ENCODE assay signal across 1 cellular context in the genomic region with DNA sequence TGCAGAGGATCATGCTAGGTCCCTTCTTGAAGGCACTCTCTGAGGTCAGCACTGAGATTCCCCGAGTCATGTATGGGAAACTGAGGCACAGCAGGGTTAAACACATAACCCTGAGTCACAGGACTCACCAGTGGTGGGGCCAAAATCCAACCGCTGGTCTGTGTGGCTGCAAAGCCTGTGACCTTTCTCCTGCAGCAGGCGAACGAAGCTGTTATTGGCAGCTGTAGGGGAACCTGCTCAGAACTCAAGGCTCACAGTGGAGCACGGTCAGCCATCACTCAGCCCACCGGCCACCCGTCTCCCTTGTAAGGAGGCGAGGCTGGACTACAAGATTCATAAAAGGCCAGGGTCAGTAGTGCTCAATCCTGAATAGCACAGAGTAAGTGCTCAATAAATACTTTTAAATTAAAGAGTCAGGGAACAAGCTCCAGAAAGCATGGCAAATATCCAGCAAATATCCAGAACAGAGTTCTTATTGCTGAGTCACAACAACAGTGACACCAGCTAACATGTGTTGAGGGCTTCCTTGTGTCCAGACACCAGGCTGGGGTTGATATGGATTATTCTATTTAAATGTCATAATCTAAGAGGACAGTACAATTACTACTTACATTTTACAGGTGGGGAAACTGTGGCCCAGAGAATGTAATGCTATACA.
TF ChIP-seq lines count a peak whose summit lies in the region.

No MANE protein-coding gene starts in this region.

TF ChIP-seq in HepG2, 621 proteins besides CTCF, POLR2A, EP300 and RAD21 (continued from another document):
- TF ChIP-seq ZEB1 (IDR thresholded peaks at IDR 0.05; ENCODE audit: insufficient replicate concordance, low read depth) (no peak), SAP130 (CRISPR knock-in tag; IDR thresholded peaks at IDR 0.05; ENCODE audit: low read depth) (0 out of 2 replicates have a peak, but pooled peaks have one; percentile 16), RARA (CRISPR knock-in tag; IDR thresholded peaks at IDR 0.05) (no peak), U2AF1 (optimal IDR thresholded peaks at IDR 0.05; ENCODE audit: low read depth, low read length) (no peak), ZNF670 (CRISPR knock-in tag; IDR thresholded peaks at IDR 0.05; ENCODE audit: borderline replicate concordance) (no peak), ZNF337 (CRISPR knock-in tag; IDR thresholded peaks at IDR 0.05; ENCODE audit: borderline replicate concordance, low read depth) (no peak), ZKSCAN5 (CRISPR knock-in tag; IDR thresholded peaks at IDR 0.05) (no peak), NFIB (CRISPR knock-in tag; IDR thresholded peaks at IDR 0.05; ENCODE audit: borderline replicate concordance) (no peak), ZNF224 (CRISPR knock-in tag; IDR thresholded peaks at IDR 0.05) (no peak), ZNF557 (CRISPR knock-in tag; IDR thresholded peaks at IDR 0.05) (no peak), NFE2L2 (IDR thresholded peaks at IDR 0.05; ENCODE audit: low read length) (peak; percentile 54; the same call in 1 of the 2 replicates), ZNF558 (CRISPR knock-in tag; IDR thresholded peaks at IDR 0.05; ENCODE audit: borderline replicate concordance) (no peak), HOXD1 (CRISPR knock-in tag; IDR thresholded peaks at IDR 0.05) (no peak), ARNTL (CRISPR knock-in tag; IDR thresholded peaks at IDR 0.05) (no peak), ZNF207 (IDR thresholded peaks at IDR 0.05; ENCODE audit: borderline replicate concordance) (no peak)
- TF ChIP-seq, protein P1, sequence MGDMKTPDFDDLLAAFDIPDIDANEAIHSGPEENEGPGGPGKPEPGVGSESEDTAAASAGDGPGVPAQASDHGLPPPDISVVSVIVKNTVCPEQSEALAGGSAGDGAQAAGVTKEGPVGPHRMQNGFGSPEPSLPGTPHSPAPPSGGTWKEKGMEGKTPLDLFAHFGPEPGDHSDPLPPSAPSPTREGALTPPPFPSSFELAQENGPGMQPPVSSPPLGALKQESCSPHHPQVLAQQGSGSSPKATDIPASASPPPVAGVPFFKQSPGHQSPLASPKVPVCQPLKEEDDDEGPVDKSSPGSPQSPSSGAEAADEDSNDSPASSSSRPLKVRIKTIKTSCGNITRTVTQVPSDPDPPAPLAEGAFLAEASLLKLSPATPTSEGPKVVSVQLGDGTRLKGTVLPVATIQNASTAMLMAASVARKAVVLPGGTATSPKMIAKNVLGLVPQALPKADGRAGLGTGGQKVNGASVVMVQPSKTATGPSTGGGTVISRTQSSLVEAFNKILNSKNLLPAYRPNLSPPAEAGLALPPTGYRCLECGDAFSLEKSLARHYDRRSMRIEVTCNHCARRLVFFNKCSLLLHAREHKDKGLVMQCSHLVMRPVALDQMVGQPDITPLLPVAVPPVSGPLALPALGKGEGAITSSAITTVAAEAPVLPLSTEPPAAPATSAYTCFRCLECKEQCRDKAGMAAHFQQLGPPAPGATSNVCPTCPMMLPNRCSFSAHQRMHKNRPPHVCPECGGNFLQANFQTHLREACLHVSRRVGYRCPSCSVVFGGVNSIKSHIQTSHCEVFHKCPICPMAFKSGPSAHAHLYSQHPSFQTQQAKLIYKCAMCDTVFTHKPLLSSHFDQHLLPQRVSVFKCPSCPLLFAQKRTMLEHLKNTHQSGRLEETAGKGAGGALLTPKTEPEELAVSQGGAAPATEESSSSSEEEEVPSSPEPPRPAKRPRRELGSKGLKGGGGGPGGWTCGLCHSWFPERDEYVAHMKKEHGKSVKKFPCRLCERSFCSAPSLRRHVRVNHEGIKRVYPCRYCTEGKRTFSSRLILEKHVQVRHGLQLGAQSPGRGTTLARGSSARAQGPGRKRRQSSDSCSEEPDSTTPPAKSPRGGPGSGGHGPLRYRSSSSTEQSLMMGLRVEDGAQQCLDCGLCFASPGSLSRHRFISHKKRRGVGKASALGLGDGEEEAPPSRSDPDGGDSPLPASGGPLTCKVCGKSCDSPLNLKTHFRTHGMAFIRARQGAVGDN (CRISPR knock-in tag; IDR thresholded peaks at IDR 0.05), result peak; percentile 39
- TF ChIP-seq, protein P2, sequence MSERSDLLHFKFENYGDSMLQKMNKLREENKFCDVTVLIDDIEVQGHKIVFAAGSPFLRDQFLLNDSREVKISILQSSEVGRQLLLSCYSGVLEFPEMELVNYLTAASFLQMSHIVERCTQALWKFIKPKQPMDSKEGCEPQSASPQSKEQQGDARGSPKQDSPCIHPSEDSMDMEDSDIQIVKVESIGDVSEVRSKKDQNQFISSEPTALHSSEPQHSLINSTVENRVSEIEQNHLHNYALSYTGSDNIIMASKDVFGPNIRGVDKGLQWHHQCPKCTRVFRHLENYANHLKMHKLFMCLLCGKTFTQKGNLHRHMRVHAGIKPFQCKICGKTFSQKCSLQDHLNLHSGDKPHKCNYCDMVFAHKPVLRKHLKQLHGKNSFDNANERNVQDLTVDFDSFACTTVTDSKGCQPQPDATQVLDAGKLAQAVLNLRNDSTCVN (CRISPR knock-in tag; IDR thresholded peaks at IDR 0.05; ENCODE audit: borderline replicate concordance), result peak; percentile 88
- TF ChIP-seq, protein P3, sequence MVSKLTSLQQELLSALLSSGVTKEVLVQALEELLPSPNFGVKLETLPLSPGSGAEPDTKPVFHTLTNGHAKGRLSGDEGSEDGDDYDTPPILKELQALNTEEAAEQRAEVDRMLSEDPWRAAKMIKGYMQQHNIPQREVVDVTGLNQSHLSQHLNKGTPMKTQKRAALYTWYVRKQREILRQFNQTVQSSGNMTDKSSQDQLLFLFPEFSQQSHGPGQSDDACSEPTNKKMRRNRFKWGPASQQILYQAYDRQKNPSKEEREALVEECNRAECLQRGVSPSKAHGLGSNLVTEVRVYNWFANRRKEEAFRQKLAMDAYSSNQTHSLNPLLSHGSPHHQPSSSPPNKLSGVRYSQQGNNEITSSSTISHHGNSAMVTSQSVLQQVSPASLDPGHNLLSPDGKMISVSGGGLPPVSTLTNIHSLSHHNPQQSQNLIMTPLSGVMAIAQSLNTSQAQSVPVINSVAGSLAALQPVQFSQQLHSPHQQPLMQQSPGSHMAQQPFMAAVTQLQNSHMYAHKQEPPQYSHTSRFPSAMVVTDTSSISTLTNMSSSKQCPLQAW (CRISPR knock-in tag; IDR thresholded peaks at IDR 0.05), result no peak
